1 cellular context compared by ENCODE assay signal in genomic region chr9:129720865-129721545, GRCh38.
TF ChIP-seq lines count a peak whose summit lies in the region.

No MANE protein-coding gene starts in this region.

TF ChIP-seq in K562, 482 proteins besides CTCF, POLR2A, EP300 and RAD21 (continued from another document and continues in another):
- TF ChIP-seq, protein P1, sequence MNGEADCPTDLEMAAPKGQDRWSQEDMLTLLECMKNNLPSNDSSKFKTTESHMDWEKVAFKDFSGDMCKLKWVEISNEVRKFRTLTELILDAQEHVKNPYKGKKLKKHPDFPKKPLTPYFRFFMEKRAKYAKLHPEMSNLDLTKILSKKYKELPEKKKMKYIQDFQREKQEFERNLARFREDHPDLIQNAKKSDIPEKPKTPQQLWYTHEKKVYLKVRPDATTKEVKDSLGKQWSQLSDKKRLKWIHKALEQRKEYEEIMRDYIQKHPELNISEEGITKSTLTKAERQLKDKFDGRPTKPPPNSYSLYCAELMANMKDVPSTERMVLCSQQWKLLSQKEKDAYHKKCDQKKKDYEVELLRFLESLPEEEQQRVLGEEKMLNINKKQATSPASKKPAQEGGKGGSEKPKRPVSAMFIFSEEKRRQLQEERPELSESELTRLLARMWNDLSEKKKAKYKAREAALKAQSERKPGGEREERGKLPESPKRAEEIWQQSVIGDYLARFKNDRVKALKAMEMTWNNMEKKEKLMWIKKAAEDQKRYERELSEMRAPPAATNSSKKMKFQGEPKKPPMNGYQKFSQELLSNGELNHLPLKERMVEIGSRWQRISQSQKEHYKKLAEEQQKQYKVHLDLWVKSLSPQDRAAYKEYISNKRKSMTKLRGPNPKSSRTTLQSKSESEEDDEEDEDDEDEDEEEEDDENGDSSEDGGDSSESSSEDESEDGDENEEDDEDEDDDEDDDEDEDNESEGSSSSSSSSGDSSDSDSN (IDR thresholded peaks at IDR 0.05; ENCODE audit: borderline replicate concordance in 1 of 2, low read depth in 2 of 2, low read length in 2 of 2) = 0 out of 4 replicates have a peak, but pooled peaks of 1 of the 2 experiments have one; percentile 35
- no peak for TF ChIP-seq EZH2 (IDR thresholded peaks at IDR 0.05; ENCODE audit: borderline replicate concordance, low read depth, low read length)
- TF ChIP-seq, protein P2, sequence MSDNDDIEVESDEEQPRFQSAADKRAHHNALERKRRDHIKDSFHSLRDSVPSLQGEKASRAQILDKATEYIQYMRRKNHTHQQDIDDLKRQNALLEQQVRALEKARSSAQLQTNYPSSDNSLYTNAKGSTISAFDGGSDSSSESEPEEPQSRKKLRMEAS (CRISPR knock-in tag; IDR thresholded peaks at IDR 0.05) = peak; percentile 72
- no peak for TF ChIP-seq HMGN3 (IDR thresholded peaks at IDR 0.05; ENCODE audit: borderline replicate concordance, extremely low read depth, insufficient read length, low read depth, low read length)
- TF ChIP-seq TFAP4 (CRISPR knock-in tag; IDR thresholded peaks at IDR 0.05; ENCODE audit: borderline replicate concordance) = 0 out of 2 replicates have a peak, but pooled peaks have one; percentile 39
- TF ChIP-seq SMARCA4 (IDR thresholded peaks at IDR 0.05) = no peak
- TF ChIP-seq, protein P3, sequence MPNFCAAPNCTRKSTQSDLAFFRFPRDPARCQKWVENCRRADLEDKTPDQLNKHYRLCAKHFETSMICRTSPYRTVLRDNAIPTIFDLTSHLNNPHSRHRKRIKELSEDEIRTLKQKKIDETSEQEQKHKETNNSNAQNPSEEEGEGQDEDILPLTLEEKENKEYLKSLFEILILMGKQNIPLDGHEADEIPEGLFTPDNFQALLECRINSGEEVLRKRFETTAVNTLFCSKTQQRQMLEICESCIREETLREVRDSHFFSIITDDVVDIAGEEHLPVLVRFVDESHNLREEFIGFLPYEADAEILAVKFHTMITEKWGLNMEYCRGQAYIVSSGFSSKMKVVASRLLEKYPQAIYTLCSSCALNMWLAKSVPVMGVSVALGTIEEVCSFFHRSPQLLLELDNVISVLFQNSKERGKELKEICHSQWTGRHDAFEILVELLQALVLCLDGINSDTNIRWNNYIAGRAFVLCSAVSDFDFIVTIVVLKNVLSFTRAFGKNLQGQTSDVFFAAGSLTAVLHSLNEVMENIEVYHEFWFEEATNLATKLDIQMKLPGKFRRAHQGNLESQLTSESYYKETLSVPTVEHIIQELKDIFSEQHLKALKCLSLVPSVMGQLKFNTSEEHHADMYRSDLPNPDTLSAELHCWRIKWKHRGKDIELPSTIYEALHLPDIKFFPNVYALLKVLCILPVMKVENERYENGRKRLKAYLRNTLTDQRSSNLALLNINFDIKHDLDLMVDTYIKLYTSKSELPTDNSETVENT (CRISPR knock-in tag; IDR thresholded peaks at IDR 0.05) = no peak
- no peak for TF ChIP-seq RBM14 (IDR thresholded peaks at IDR 0.05; ENCODE audit: borderline replicate concordance, insufficient read depth, low read depth, low read length)
- no peak for TF ChIP-seq ZNF445 (CRISPR knock-in tag; IDR thresholded peaks at IDR 0.05; ENCODE audit: low read depth)
- TF ChIP-seq SIN3B (IDR thresholded peaks at IDR 0.05; ENCODE audit: low read depth) = no peak
- TF ChIP-seq DDX20 (tag; IDR thresholded peaks at IDR 0.05; ENCODE audit: low read depth) = no peak
- no peak for TF ChIP-seq MAFG (tag; conservative IDR thresholded peaks at IDR 0.05)
- TF ChIP-seq KDM4B (IDR thresholded peaks at IDR 0.05; ENCODE audit: borderline replicate concordance in 2 of 2, low read depth in 1 of 2) = peak in 1 of 2 experiments; percentile 24; a peak in 1 of 4 replicates
- TF ChIP-seq, protein P4, sequence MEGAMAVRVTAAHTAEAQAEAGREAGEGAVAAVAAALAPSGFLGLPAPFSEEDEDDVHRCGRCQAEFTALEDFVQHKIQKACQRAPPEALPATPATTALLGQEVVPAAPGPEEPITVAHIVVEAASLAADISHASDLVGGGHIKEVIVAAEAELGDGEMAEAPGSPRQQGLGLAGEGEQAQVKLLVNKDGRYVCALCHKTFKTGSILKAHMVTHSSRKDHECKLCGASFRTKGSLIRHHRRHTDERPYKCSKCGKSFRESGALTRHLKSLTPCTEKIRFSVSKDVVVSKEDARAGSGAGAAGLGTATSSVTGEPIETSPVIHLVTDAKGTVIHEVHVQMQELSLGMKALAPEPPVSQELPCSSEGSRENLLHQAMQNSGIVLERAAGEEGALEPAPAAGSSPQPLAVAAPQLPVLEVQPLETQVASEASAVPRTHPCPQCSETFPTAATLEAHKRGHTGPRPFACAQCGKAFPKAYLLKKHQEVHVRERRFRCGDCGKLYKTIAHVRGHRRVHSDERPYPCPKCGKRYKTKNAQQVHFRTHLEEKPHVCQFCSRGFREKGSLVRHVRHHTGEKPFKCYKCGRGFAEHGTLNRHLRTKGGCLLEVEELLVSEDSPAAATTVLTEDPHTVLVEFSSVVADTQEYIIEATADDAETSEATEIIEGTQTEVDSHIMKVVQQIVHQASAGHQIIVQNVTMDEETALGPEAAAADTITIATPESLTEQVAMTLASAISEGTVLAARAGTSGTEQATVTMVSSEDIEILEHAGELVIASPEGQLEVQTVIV (CRISPR knock-in tag; IDR thresholded peaks at IDR 0.05; ENCODE audit: borderline replicate concordance) = no peak
- no peak; the same call in 1 of the 2 replicates for TF ChIP-seq ZNF232 (CRISPR knock-in tag; IDR thresholded peaks at IDR 0.05)
- TF ChIP-seq BHLHE40 (IDR thresholded peaks at IDR 0.05; ENCODE audit: low read length) = no peak
- no peak for TF ChIP-seq MEF2D (tag; conservative IDR thresholded peaks at IDR 0.05; ENCODE audit: low read depth)
- no peak for TF ChIP-seq CREM (IDR thresholded peaks at IDR 0.05; ENCODE audit: low read depth)
- TF ChIP-seq, protein P5, sequence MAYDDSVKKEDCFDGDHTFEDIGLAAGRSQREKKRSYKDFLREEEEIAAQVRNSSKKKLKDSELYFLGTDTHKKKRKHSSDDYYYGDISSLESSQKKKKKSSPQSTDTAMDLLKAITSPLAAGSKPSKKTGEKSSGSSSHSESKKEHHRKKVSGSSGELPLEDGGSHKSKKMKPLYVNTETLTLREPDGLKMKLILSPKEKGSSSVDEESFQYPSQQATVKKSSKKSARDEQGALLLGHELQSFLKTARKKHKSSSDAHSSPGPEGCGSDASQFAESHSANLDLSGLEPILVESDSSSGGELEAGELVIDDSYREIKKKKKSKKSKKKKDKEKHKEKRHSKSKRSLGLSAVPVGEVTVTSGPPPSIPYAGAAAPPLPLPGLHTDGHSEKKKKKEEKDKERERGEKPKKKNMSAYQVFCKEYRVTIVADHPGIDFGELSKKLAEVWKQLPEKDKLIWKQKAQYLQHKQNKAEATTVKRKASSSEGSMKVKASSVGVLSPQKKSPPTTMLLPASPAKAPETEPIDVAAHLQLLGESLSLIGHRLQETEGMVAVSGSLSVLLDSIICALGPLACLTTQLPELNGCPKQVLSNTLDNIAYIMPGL (CRISPR knock-in tag; IDR thresholded peaks at IDR 0.05) = no peak
- TF ChIP-seq HINFP (tag; conservative IDR thresholded peaks at IDR 0.05; ENCODE audit: low read depth) = no peak
- no peak for TF ChIP-seq ZNF561 (CRISPR knock-in tag; conservative IDR thresholded peaks at IDR 0.05)
- no peak for TF ChIP-seq SMARCC2 (IDR thresholded peaks at IDR 0.05; ENCODE audit: low read depth)
- TF ChIP-seq RERE (CRISPR knock-in tag; IDR thresholded peaks at IDR 0.05; ENCODE audit: borderline replicate concordance) = 0 out of 2 replicates have a peak, but pooled peaks have one; percentile 37
- TF ChIP-seq NR1H2 (CRISPR knock-in tag; IDR thresholded peaks at IDR 0.05) = no peak
